ENCODE assay signal across 10 cellular contexts in genomic region chr5:57320552-57320951, GRCh38.
"Had no signal": no experiment of that assay in that cellular context is flagged by ENCODE, and none has a peak within 500 bp of the region (broad histone marks: within the 10 kb centered on the region; RNA-seq: fewer than 3 reads in every experiment).

No MANE protein-coding gene starts in this region.

- ATAC-seq: HCT116 had no signal

- H3K4me3 ChIP-seq: GM23248, HAP-1 had no signal

- H3K27ac ChIP-seq: GM23248, HL-60, KMS-11 had no signal

- H3K9ac ChIP-seq: GM23248, KMS-11 had no signal

- H3K27ac Mint-ChIP-seq: HFFc6 had no signal

- H3K4me3 Mint-ChIP-seq: HFFc6, IgD-negative memory B cell had no signal

- H3K36me3 ChIP-seq: HAP-1 had no signal

- H3K9me3 ChIP-seq: HAP-1 had no signal

- DNase-seq: GM23248, GOT3, H7, HFFc6, KBM-7 had no signal

- H3K9me3 Mint-ChIP-seq: HFFc6 had no signal

- H3K4me2 ChIP-seq: KMS-11 had no signal

- H3K4me1 ChIP-seq: HAP-1 had no signal

- H3K36me3 Mint-ChIP-seq: IgD-negative memory B cell had no signal

- H2AFZ ChIP-seq: GM23248 had no signal
